In genomic region chrX:103157511-103158316, GRCh38 we compare ENCODE assay signal across 9 cellular contexts. TPM values are rescaled to one million over a fixed set of nuclear protein-coding genes. Genes with fewer than 3 reads are reported as not detected.
A peak's percentile ranks its signal among the peaks of the same experiment; 100 is the strongest.
DNase-seq lines count a peak whose midpoint lies in the region; ATAC-seq and TF ChIP-seq lines count a peak whose summit lies in the region.
"Had no signal": no experiment of that assay in that cellular context is flagged by ENCODE, and none has a peak within 500 bp of the region (broad histone marks: within the 10 kb centered on the region; RNA-seq: fewer than 3 reads in every experiment).

No MANE protein-coding gene starts in this region.

- H3K9me3 ChIP-seq in mammary epithelial cell (replicated peaks; ENCODE audit: insufficient read depth, low read length): no peaks in the 10 kb centered on the region

- whole genome bisulfite sequencing in mammary epithelial cell (ENCODE audit: low coverage, missing lambda C conversion rate): 83% methylated on average over 2 of the region's 2 CpGs

- no peak overlapping the region for H3K27ac ChIP-seq in mammary epithelial cell (ENCODE audit: insufficient read depth, low read depth, low read length)
- H3K27ac ChIP-seq: skin epidermis had no signal

- H3K79me2 ChIP-seq in mammary epithelial cell (ENCODE audit: insufficient read depth, low read length): no peaks in the 10 kb centered on the region

- ATAC-seq in GM21529 (IDR thresholded peaks at IDR 0.05; ENCODE audit: unreplicated experiment) (peak; percentile 63), HG02970 (IDR thresholded peaks at IDR 0.05; ENCODE audit: low FRiP score, unreplicated experiment) (no peak)

- BruUV-seq in mammary epithelial cell (replicated peaks; lab: Mats Ljungman, UMichigan): no TSS peak

- no peak overlapping the region for H3K4me3 ChIP-seq in mammary epithelial cell (replicated peaks in 1 of 3; ENCODE audit: insufficient read depth in 1 of 3, low read depth in 2 of 3, low read length in 3 of 3)
- H3K4me3 ChIP-seq: skin epidermis had no signal

- H3K36me3 ChIP-seq in mammary epithelial cell (ENCODE audit: insufficient read depth, low read length): no peaks in the 10 kb centered on the region

- peak; percentile 71 to 82 for TF ChIP-seq CTCF in mammary epithelial cell (conservative IDR thresholded peaks at IDR 0.05 in 1 of 2, IDR thresholded peaks at IDR 0.05 in 1 of 2; ENCODE audit: extremely low read depth in 1 of 2, insufficient read depth in 1 of 2, low read depth in 1 of 2, low read length in 2 of 2)

- dilution Hi-C loops in mammary epithelial cell (cut with HindIII; ENCODE audit: low sequenced_read_pairs): loop anchor here (25.0 kb wide), 1 partner anchor 220 kb away; the partner anchor contains the start of gene RAB40AL

- in situ Hi-C loops in mammary epithelial cell (cut with MboI; ENCODE audit: low sequenced_read_pairs in 2 of 2): no loop called here

- H3K27me3 ChIP-seq in mammary epithelial cell (ENCODE audit: insufficient read depth, low read length): no peaks in the 10 kb centered on the region

- H3K4me2 ChIP-seq in mammary epithelial cell (ENCODE audit: insufficient read depth, low read depth, low read length): no peak overlapping the region

- H2AFZ ChIP-seq in mammary epithelial cell (ENCODE audit: low read depth, low read length): no peak overlapping the region

- no peak overlapping the region for H3K9ac ChIP-seq in mammary epithelial cell (ENCODE audit: insufficient read depth, low read length)

- H4K20me1 ChIP-seq in mammary epithelial cell (ENCODE audit: insufficient read depth, low read length): no peaks in the 10 kb centered on the region

- CTCF ChIA-PET in mammary epithelial cell (lab: Charles Lee; ENCODE audit: low non-redundant PET): no interaction called here

- intact Hi-C loops in mammary epithelial cell (cut with micrococcal nuclease): loop anchor here (1.0 to 2.0 kb wide), 2 partner anchors 199 to 206 kb away; no protein-coding TSS in a partner anchor

- H3K4me1 ChIP-seq in mammary epithelial cell (ENCODE audit: insufficient read depth, low read length): peaks cover 13% of the 10 kb centered on the region

- DNase-seq in NCI-H510A treated with DMSO at 0.1 percent for 48 hours (lab: John Stamatoyannopoulos, UW) (peak; percentile 9), NCI-H510A (lab: John Stamatoyannopoulos, UW) (no peak), NCI-H2227 treated with DMSO at 0.1 percent for 48 hours (lab: John Stamatoyannopoulos, UW) (peak; percentile 61), mammary epithelial cell (peak; percentile 22), lung microvascular endothelial cell (ENCODE audit: low read depth in 2 of 2) (peak; percentile 39 to 49), activated T-cell treated with anti-CD3 and anti-CD28 coated beads for 4 hours (no peak)

RNA-seq across cellular contexts. Expression of gene BEX4, which starts 57.2 kb away (rescaled TPM):
- 10 to 100 TPM in 1 of 2 donors, 1 to 10 TPM in 1; 9.8 to 14.2 TPM for total RNA-seq in mammary epithelial cell
- 10.0 TPM for polyA plus RNA-seq in mammary epithelial cell
- polyA minus RNA-seq in mammary epithelial cell: 8.9 TPM
- 18.5 and 25.2 TPM in 2 replicates for total RNA-seq in lung microvascular endothelial cell

Comparison
In these comparisons a context has a peak if more than half of its experiments do, and no peak if none do; other contexts are left out.
1. DNase-seq: peak in NCI-H510A treated with DMSO at 0.1 percent for 48 hours (single experiment), NCI-H2227 treated with DMSO at 0.1 percent for 48 hours (single experiment), mammary epithelial cell (single experiment) and lung microvascular endothelial cell (2 of 2); none in NCI-H510A (single experiment) and activated T-cell treated with anti-CD3 and anti-CD28 coated beads for 4 hours (single experiment).